8 cellular contexts compared by ENCODE assay signal in genomic region chr19:1173160-1173844, GRCh38. TPM values are rescaled to one million over a fixed set of nuclear protein-coding genes. Genes with fewer than 3 reads are reported as not detected.
DNase-seq lines count a peak whose midpoint lies in the region; ATAC-seq, FAIRE-seq and TF ChIP-seq lines count a peak whose summit lies in the region.

No MANE protein-coding gene starts in this region.

- H3K36me3 ChIP-seq in DOHH2 (ENCODE audit: control insufficient read depth, low read length) (peaks cover 4% of the 10 kb centered on the region; the same call in 1 of the 2 replicates), OCI-LY3 (replicated peaks; ENCODE audit: low read depth, low read length) (peaks cover 16% of the 10 kb centered on the region), upper lobe of left lung (peaks cover 0 to 6% (median 0%) of the 10 kb centered on the region in 4 donors)

- H3K4me3 ChIP-seq in DOHH2 (ENCODE audit: low read length) (peak overlapping the region; percentile 76), OCI-LY3 (ENCODE audit: low read length) (peak overlapping the region; percentile 99), upper lobe of left lung (peak overlapping the region; percentile 81 to 97 (median 94))

- peaks cover 54% of the 10 kb centered on the region for H3K79me2 ChIP-seq in DOHH2 (ENCODE audit: control insufficient read depth, low read length)
- peaks cover 58% of the 10 kb centered on the region for H3K79me2 ChIP-seq in OCI-LY3 (ENCODE audit: low read length)

- H4K20me1 ChIP-seq in DOHH2 (ENCODE audit: control insufficient read depth, insufficient read depth, low read depth, low read length) (no peaks in the 10 kb centered on the region), OCI-LY3 (ENCODE audit: insufficient read depth, low read length) (peaks cover 42% of the 10 kb centered on the region)

- DNase-seq in chondrocyte (ENCODE audit: low spot score) = no peak
- DNase-seq in memory B cell (ENCODE audit: low spot score in 2 of 2) = no peak
- DNase-seq in upper lobe of left lung = peak in 1 of 2 donors; percentile 85
- no peak for DNase-seq in H54 (ENCODE audit: insufficient read length, low spot score)
- no peak for DNase-seq in D721Med (ENCODE audit: insufficient read length, low spot score)
- no peak for DNase-seq in DMS79 (lab: John Stamatoyannopoulos, UW)

- H3K4me2 ChIP-seq in DOHH2 (ENCODE audit: low read length) (peak overlapping the region; percentile 88), OCI-LY3 (ENCODE audit: low read length) (peak overlapping the region; percentile 99)

- H2AFZ ChIP-seq in OCI-LY3 (ENCODE audit: low read depth, low read length) = no peak overlapping the region

- H3K4me1 ChIP-seq in DOHH2 (ENCODE audit: control insufficient read depth, low read length) (peaks cover 9% of the 10 kb centered on the region), OCI-LY3 (ENCODE audit: low read length) (peaks cover 29% of the 10 kb centered on the region), upper lobe of left lung (peaks cover 40 to 65% (median 53%) of the 10 kb centered on the region in 4 donors)

- H3K36me3 Mint-ChIP-seq in chondrocyte (ENCODE audit: low read depth) = no peaks in the 10 kb centered on the region
- no peaks in the 10 kb centered on the region for H3K36me3 Mint-ChIP-seq in memory B cell

- 1 to 2% methylated on average over 32 to 43 of the region's 47 CpGs for WGBS in upper lobe of left lung, 2 donors

- no peak overlapping the region for H3K27ac ChIP-seq in DOHH2 (ENCODE audit: low read depth, low read length)
- H3K27ac ChIP-seq in OCI-LY3 (ENCODE audit: low read length) = peak overlapping the region; percentile 72
- H3K27ac ChIP-seq in upper lobe of left lung = peak overlapping the region; percentile 98 to 99 (median 98)

- ATAC-seq in memory B cell (ENCODE audit: low read depth) = peak; percentile 16
- ATAC-seq in upper lobe of left lung (ENCODE audit: low FRiP score in 2 of 2) = peak in 1 of 2 donors; percentile 1

- no peak for FAIRE-seq in H54 (lab: Jason Lieb, UNC)
- no peak for FAIRE-seq in D721Med (lab: Jason Lieb, UNC)

- H3K4me1 Mint-ChIP-seq in chondrocyte (ENCODE audit: low read depth) (peaks cover 48% of the 10 kb centered on the region), memory B cell (peaks cover 16% of the 10 kb centered on the region)

- peak overlapping the region; percentile 100 for H3K9ac ChIP-seq in OCI-LY3 (ENCODE audit: low read length)

- H3K4me3 Mint-ChIP-seq in chondrocyte (ENCODE audit: unreplicated experiment) (peak overlapping the region; percentile 81), memory B cell (peak overlapping the region; percentile 96)

- H3F3A ChIP-seq in DOHH2 (ENCODE audit: control insufficient read depth, insufficient read depth) = no peaks in the 10 kb centered on the region

- TF ChIP-seq CTCF in DOHH2 (IDR thresholded peaks at IDR 0.05; ENCODE audit: low read depth, low read length, poor library complexity, severe bottlenecking) (no peak), OCI-LY3 (IDR thresholded peaks at IDR 0.05; ENCODE audit: low read depth, low read length) (no peak), chondrocyte (IDR thresholded peaks at IDR 0.05) (no peak), upper lobe of left lung (IDR thresholded peaks at IDR 0.05) (no peak), D721Med (IDR thresholded peaks at IDR 0.05; ENCODE audit: insufficient read depth, missing control alignments) (no peak)

- H3K27ac Mint-ChIP-seq in chondrocyte (ENCODE audit: unreplicated experiment) = peak overlapping the region; percentile 90
- H3K27ac Mint-ChIP-seq in memory B cell = peak overlapping the region; percentile 98

- H3K9me2 ChIP-seq in DOHH2 (replicated peaks; ENCODE audit: control insufficient read depth, low read length) = no peaks in the 10 kb centered on the region

- H3K27me3 ChIP-seq in DOHH2 (ENCODE audit: control insufficient read depth, low read length) = peaks cover 5% of the 10 kb centered on the region; the same call in 1 of the 2 replicates
- no peaks in the 10 kb centered on the region for H3K27me3 ChIP-seq in OCI-LY3 (ENCODE audit: low read depth, low read length)
- H3K27me3 ChIP-seq in upper lobe of left lung = no peaks in the 10 kb centered on the region

- no peak for TF ChIP-seq EP300 in upper lobe of left lung (IDR thresholded peaks at IDR 0.05)

- H3K9me3 Mint-ChIP-seq in chondrocyte (ENCODE audit: low read depth) (no peaks in the 10 kb centered on the region), memory B cell (no peaks in the 10 kb centered on the region)

- no peaks in the 10 kb centered on the region for H3K27me3 Mint-ChIP-seq in chondrocyte (ENCODE audit: low read depth)
- H3K27me3 Mint-ChIP-seq in memory B cell = no peaks in the 10 kb centered on the region

- peak in 1 of 4 donors; percentile 20 for TF ChIP-seq POLR2A in upper lobe of left lung (IDR thresholded peaks at IDR 0.05)
- no peak for TF ChIP-seq POLR2A in H54 (IDR thresholded peaks at IDR 0.05; ENCODE audit: low read depth, low read length)

- H3K9me3 ChIP-seq in DOHH2 (ENCODE audit: control insufficient read depth, insufficient read depth, low read length) (no peaks in the 10 kb centered on the region), OCI-LY3 (ENCODE audit: insufficient read depth, low read length) (no peaks in the 10 kb centered on the region), upper lobe of left lung (no peaks in the 10 kb centered on the region)

RNA-seq across cellular contexts. Expression of gene SBNO2, which starts 0.8 kb away (rescaled TPM):
- total RNA-seq in chondrocyte = 25.9 to 46.0 TPM (median 45.6 TPM) in 3 replicates
- total RNA-seq in upper lobe of left lung = 100 to 1,000 TPM in 4 of 6 donors, 10 to 100 TPM in 2; 44.8 to 159 (median 106) TPM

RNA-seq across cellular contexts. Expression of gene STK11, which starts 32.3 kb away (rescaled TPM):
- total RNA-seq in chondrocyte (41.1 to 44.5 TPM (median 42.3 TPM) in 3 replicates), upper lobe of left lung (100 to 1,000 TPM in 1 of 6 donors, 10 to 100 TPM in 5; 50.2 to 168 (median 63.2) TPM)
